Comparison of ENCODE assay signal across 7 cellular contexts in genomic region chr3:18443670-18444596, GRCh38. TPM values are rescaled to one million over a fixed set of nuclear protein-coding genes. Genes with fewer than 3 reads are reported as not detected.
DNase-seq lines count a peak whose midpoint lies in the region; TF ChIP-seq lines count a peak whose summit lies in the region.

No MANE protein-coding gene starts in this region.

- peak overlapping the region; percentile 77 for H3K27ac ChIP-seq in HL-60 (replicated peaks)
- H3K27ac ChIP-seq in VCaP = peak overlapping the region; percentile 68
- H3K27ac ChIP-seq in effector memory CD4-positive, alpha-beta T cell (ENCODE audit: insufficient read depth, low read length, poor library complexity, severe bottlenecking) = peak overlapping the region; percentile 88
- H3K27ac ChIP-seq in suprapubic skin = no peak overlapping the region

- peak overlapping the region; percentile 34 for H3K4me3 ChIP-seq in HL-60 (replicated peaks; ENCODE audit: insufficient read depth, low read length)
- H3K4me3 ChIP-seq in effector memory CD4-positive, alpha-beta T cell (ENCODE audit: insufficient read depth, low read depth, low read length, poor library complexity, severe bottlenecking) = peak overlapping the region; percentile 98
- peak overlapping the region; percentile 66 for H3K4me3 ChIP-seq in suprapubic skin

- H3K27me3 ChIP-seq in HL-60 (ENCODE audit: insufficient read depth, poor library complexity, severe bottlenecking) (no peaks in the 10 kb centered on the region), suprapubic skin (peaks cover 14% of the 10 kb centered on the region)
- H3K27me3 ChIP-seq in effector memory CD4-positive, alpha-beta T cell (replicated peaks; ENCODE audit: control insufficient read depth, insufficient read depth, low read length, poor library complexity, severe bottlenecking) = no peaks in the 10 kb centered on the region

- DNase-seq in HL-60 (ENCODE audit: low read depth in 1 of 2, low spot score in 1 of 2) (peak in 1 of 2 experiments; percentile 34), mesothelial cell of epicardium (ENCODE audit: low spot score in 2 of 2, unreplicated experiment in 2 of 2) (peak in 1 of 2 experiments; percentile 55), suprapubic skin (ENCODE audit: low spot score in 2 of 2) (peak; percentile 64 to 79), cerebellum (ENCODE audit: low spot score) (no peak), OCI-M1 (lab: John Stamatoyannopoulos, UW) (no peak)
- peak in 1 of 3 donors; percentile 1 for DNase-seq in effector memory CD4-positive, alpha-beta T cell

- TF ChIP-seq CTCF in HL-60 (IDR thresholded peaks at IDR 0.05; ENCODE audit: insufficient read depth, low read length) = no peak
- TF ChIP-seq CTCF in VCaP (conservative IDR thresholded peaks at IDR 0.05) = no peak
- no peak for TF ChIP-seq CTCF in mesothelial cell of epicardium (IDR thresholded peaks at IDR 0.05; ENCODE audit: unreplicated experiment)
- TF ChIP-seq CTCF in suprapubic skin (IDR thresholded peaks at IDR 0.05) = no peak

- peaks cover 5% of the 10 kb centered on the region for H3K4me1 ChIP-seq in effector memory CD4-positive, alpha-beta T cell (ENCODE audit: control insufficient read depth, insufficient read depth, low read length, poor library complexity, severe bottlenecking)
- peaks cover 24% of the 10 kb centered on the region for H3K4me1 ChIP-seq in suprapubic skin

- peaks cover 4% of the 10 kb centered on the region for H3K9me3 ChIP-seq in effector memory CD4-positive, alpha-beta T cell (ENCODE audit: control insufficient read depth, low read length)
- no peaks in the 10 kb centered on the region for H3K9me3 ChIP-seq in suprapubic skin

- H3K27ac Mint-ChIP-seq in mesothelial cell of epicardium = peak overlapping the region; percentile 83

- H3K36me3 ChIP-seq in effector memory CD4-positive, alpha-beta T cell (ENCODE audit: control insufficient read depth, insufficient read depth, low read length) = peaks cover under 1% of the 10 kb centered on the region
- H3K36me3 ChIP-seq in suprapubic skin = no peaks in the 10 kb centered on the region

- TF ChIP-seq EP300 in suprapubic skin (IDR thresholded peaks at IDR 0.05) = no peak

- WGBS in suprapubic skin = 4% methylated on average over 31 of the region's 56 CpGs

- H3K36me3 Mint-ChIP-seq in mesothelial cell of epicardium = no peaks in the 10 kb centered on the region

- peaks cover 38% of the 10 kb centered on the region for H3K4me1 Mint-ChIP-seq in mesothelial cell of epicardium

- peak overlapping the region; percentile 88 for H3K4me3 Mint-ChIP-seq in mesothelial cell of epicardium

- TF ChIP-seq POLR2A in suprapubic skin (IDR thresholded peaks at IDR 0.05) = no peak

- peaks cover 4% of the 10 kb centered on the region for H3K9me3 Mint-ChIP-seq in mesothelial cell of epicardium

- H3K27me3 Mint-ChIP-seq in mesothelial cell of epicardium (ENCODE audit: low read depth) = peaks cover 41% of the 10 kb centered on the region

RNA-seq across cellular contexts. Expression of gene SATB1, which starts 18.8 kb away (rescaled TPM):
- total RNA-seq in mesothelial cell of epicardium (72.6 to 81.4 TPM (median 76.7 TPM) in 3 replicates), suprapubic skin (10 to 100 TPM; 27.2 to 68.1 (median 34.6) TPM), cerebellum (77.8 TPM)

Comparison
In these comparisons a context has a peak if more than half of its experiments do, and no peak if none do; other contexts are left out.
1. DNase-seq: peak in suprapubic skin (2 of 2); none in cerebellum (single experiment) and OCI-M1 (single experiment).
2. H3K4me3 ChIP-seq: peak in every context shown above with its lines; median percentile 98 in effector memory CD4-positive, alpha-beta T cell; 66 in suprapubic skin; 34 in HL-60.